ENCODE assay signal across 23 cellular contexts in genomic region chr13:51773515-51773914, GRCh38.
"Had no signal": no experiment of that assay in that cellular context is flagged by ENCODE, and none has a peak within 500 bp of the region (broad histone marks: within the 10 kb centered on the region; RNA-seq: fewer than 3 reads in every experiment).

No MANE protein-coding gene starts in this region.

- H3K4me3 ChIP-seq: coronary artery, dorsolateral prefrontal cortex, esophagus squamous epithelium, gastrocnemius medialis, heart right ventricle, left lung, lower lobe of right lung, mucosa of descending colon had no signal

- H3K4me1 Mint-ChIP-seq: mesothelial cell of epicardium had no signal

- H3K27me3 ChIP-seq: dorsolateral prefrontal cortex, esophagus squamous epithelium, gastrocnemius medialis, heart right ventricle, left lung had no signal

- H3K27ac ChIP-seq: coronary artery, epithelial cell of prostate, esophagus squamous epithelium, gastrocnemius medialis, heart right ventricle, left lung, lower lobe of right lung had no signal

- H3K27me3 Mint-ChIP-seq: naive B cell had no signal

- H3K4me3 Mint-ChIP-seq: mesothelial cell of epicardium, naive B cell had no signal

- H3K4me1 ChIP-seq: left lung had no signal

- DNase-seq: dermis blood vessel endothelial cell; dorsolateral prefrontal cortex; effector CD4-positive, alpha-beta T cell; effector memory CD4-positive, alpha-beta T cell; erythroblast; esophagus squamous epithelium; foreskin fibroblast; foreskin melanocyte; gastrocnemius medialis; glutamatergic neuron; heart right ventricle; hippocampal formation; left cardiac atrium; left lung; left ventricle myocardium superior; lower lobe of right lung; mesenchymal stem cell; mucosa of descending colon; naive B cell had no signal

- H3K27ac Mint-ChIP-seq: mesothelial cell of epicardium had no signal

- H3K9me3 Mint-ChIP-seq: mesothelial cell of epicardium, naive B cell had no signal

- H3K9me3 ChIP-seq: esophagus squamous epithelium, gastrocnemius medialis, heart right ventricle, left lung, lower lobe of right lung, mucosa of descending colon had no signal

- ATAC-seq: esophagus mucosa, gastrocnemius medialis, heart right ventricle, left cardiac atrium, left lung, left ventricle myocardium superior, lower lobe of right lung, mucosa of descending colon had no signal

- H3K36me3 ChIP-seq: left lung had no signal
